Comparison of ENCODE assay signal across 19 cellular contexts in genomic region chr6:168376120-168376519, GRCh38. TPM values are rescaled to one million over a fixed set of nuclear protein-coding genes. Genes with fewer than 3 reads are reported as not detected.
"Had no signal": no experiment of that assay in that cellular context is flagged by ENCODE, and none has a peak within 500 bp of the region (broad histone marks: within the 10 kb centered on the region; RNA-seq: fewer than 3 reads in every experiment).

No MANE protein-coding gene starts in this region.

- H3K9me3 ChIP-seq: esophagus muscularis mucosa, pancreas, tibial nerve, uterus had no signal

- H3K27ac ChIP-seq: brain microvascular endothelial cell, coronary artery, esophagus muscularis mucosa, pancreas had no signal

- H3K27me3 ChIP-seq: brain microvascular endothelial cell, pancreas, tibial nerve, uterus had no signal

- H3K36me3 ChIP-seq: brain microvascular endothelial cell, esophagus muscularis mucosa, pancreas, tibial nerve, uterus had no signal

- H3K4me3 ChIP-seq: coronary artery, esophagus muscularis mucosa, pancreas, tibial nerve, uterus had no signal

- H3K4me1 ChIP-seq: uterus had no signal

- ATAC-seq: activated T-cell treated with anti-CD3 and anti-CD28 coated beads, Interleukin-2, amount 50 U/mL, for 72 hours; pancreas; stimulated activated naive B cell treated with anti-CD40 and anti-IgM and Interleukin-4, amounts not matched to agents 10 μg/mL and 1 μg/mL and 100 μg/mL, for 72 hours had no signal

- DNase-seq: activated CD4-positive, alpha-beta T cell treated with anti-CD3 and anti-CD28 coated beads, Interleukin-2, amount 10 ng/mL, durations not matched to agents 7 days and 5 days; activated CD4-positive, CD25-positive, alpha-beta regulatory T cell; activated CD8-positive, alpha-beta memory T cell treated with anti-CD3 and anti-CD28 coated beads, Interleukin-2, amount 50 U/mL, for 48 hours; activated gamma-delta T cell; activated naive CD8-positive, alpha-beta T cell treated with anti-CD3 and anti-CD28 coated beads for 36 hours; activated T-cell treated with anti-CD3 and anti-CD28 coated beads, Interleukin-2, amount 50 U/mL, for 72 hours; brain microvascular endothelial cell; effector CD4-positive, alpha-beta T cell; islet precursor cell; mammary epithelial cell; naive B cell; stimulated activated CD4-positive, alpha-beta T cell treated with anti-CD3 and anti-CD28 coated beads, Interleukin-2, amount 100 ng/mL, for 48 hours; stimulated activated naive B cell treated with anti-CD40 and anti-IgM and Interleukin-4, amounts not matched to agents 10 μg/mL and 1 μg/mL and 100 μg/mL, for 72 hours had no signal

RNA-seq across cellular contexts. Expression of gene DACT2, which starts 56.5 kb away (rescaled TPM):
- total RNA-seq: activated naive CD8-positive, alpha-beta T cell treated with anti-CD3 and anti-CD28 coated beads for 36 hours; mononuclear cell had no signal
